Comparison of ENCODE assay signal across 27 cellular contexts in genomic region chr12:100303831-100304230, GRCh38. TPM values are rescaled to one million over a fixed set of nuclear protein-coding genes. Genes with fewer than 3 reads are reported as not detected.
"Had no signal": no experiment of that assay in that cellular context is flagged by ENCODE, and none has a peak within 500 bp of the region (broad histone marks: within the 10 kb centered on the region; RNA-seq: fewer than 3 reads in every experiment).

No MANE protein-coding gene starts in this region.

- H3K4me3 Mint-ChIP-seq: stimulated activated effector memory CD8-positive, alpha-beta T cell treated with anti-CD3 and anti-CD28 coated beads, Interleukin-12 subunit alpha, Interleukin-12 subunit beta, amount 100 ng/mL, for 72 hours; stimulated activated memory B cell treated with anti-CD40 and anti-IgM and Interleukin-4, amounts not matched to agents 10 μg/mL and 1 μg/mL and 100 μg/mL, for 72 hours; stimulated activated naive B cell treated with anti-CD40 and anti-IgM and Interleukin-4, amounts not matched to agents 10 μg/mL and 1 μg/mL and 100 μg/mL, for 72 hours; stimulated activated naive CD8-positive, alpha-beta T cell treated with anti-CD3 and anti-CD28 coated beads, Interleukin-15, amount 100 ng/mL, for 72 hours; stimulated activated naive CD8-positive, alpha-beta T cell treated with anti-CD3 and anti-CD28 coated beads, Interleukin-15, Interleukin-2, amounts not matched to agents 100 ng/mL and 50 ng/mL, for 24 hours; type B pancreatic cell had no signal

- H3K4me1 ChIP-seq: stomach, suprapubic skin, testis, thyroid gland, tibial artery, tibial nerve, transverse colon, upper lobe of left lung, upper lobe of right lung, vagina had no signal

- H3K4me3 ChIP-seq: stomach, suprapubic skin, testis, thoracic aorta, thyroid gland, tibial artery, tibial nerve, transverse colon, upper lobe of left lung, upper lobe of right lung, vagina had no signal

- H3K27me3 Mint-ChIP-seq: stimulated activated memory B cell treated with anti-CD40 and anti-IgM and Interleukin-4, amounts not matched to agents 10 μg/mL and 1 μg/mL and 100 μg/mL, for 72 hours; stimulated activated naive B cell treated with anti-CD40 and anti-IgM and Interleukin-4, amounts not matched to agents 10 μg/mL and 1 μg/mL and 100 μg/mL, for 72 hours; stimulated activated naive CD8-positive, alpha-beta T cell treated with anti-CD3 and anti-CD28 coated beads, Interleukin-15, amount 100 ng/mL, for 72 hours; stimulated activated naive CD8-positive, alpha-beta T cell treated with anti-CD3 and anti-CD28 coated beads, Interleukin-15, Interleukin-2, amounts not matched to agents 100 ng/mL and 50 ng/mL, for 24 hours; type B pancreatic cell had no signal

- H3K27ac Mint-ChIP-seq: stimulated activated effector memory CD8-positive, alpha-beta T cell treated with anti-CD3 and anti-CD28 coated beads, Interleukin-12 subunit alpha, Interleukin-12 subunit beta, amount 100 ng/mL, for 72 hours; stimulated activated memory B cell treated with anti-CD40 and anti-IgM and Interleukin-4, amounts not matched to agents 10 μg/mL and 1 μg/mL and 100 μg/mL, for 72 hours; stimulated activated naive B cell treated with anti-CD40 and anti-IgM and Interleukin-4, amounts not matched to agents 10 μg/mL and 1 μg/mL and 100 μg/mL, for 72 hours; stimulated activated naive CD8-positive, alpha-beta T cell treated with anti-CD3 and anti-CD28 coated beads, Interleukin-15, amount 100 ng/mL, for 72 hours; stimulated activated naive CD8-positive, alpha-beta T cell treated with anti-CD3 and anti-CD28 coated beads, Interleukin-15, Interleukin-2, amounts not matched to agents 100 ng/mL and 50 ng/mL, for 24 hours; type B pancreatic cell had no signal

- ATAC-seq: stimulated activated effector memory CD8-positive, alpha-beta T cell treated with anti-CD3 and anti-CD28 coated beads, Interleukin-12 subunit alpha, Interleukin-12 subunit beta, amount 100 ng/mL, for 72 hours; stimulated activated memory B cell treated with anti-CD40 and anti-IgM and Interleukin-4, amounts not matched to agents 10 μg/mL and 1 μg/mL and 100 μg/mL, for 72 hours; stimulated activated naive B cell treated with anti-CD40 and anti-IgM and Interleukin-4, amounts not matched to agents 10 μg/mL and 1 μg/mL and 100 μg/mL, for 72 hours; stimulated activated naive CD8-positive, alpha-beta T cell treated with anti-CD3 and anti-CD28 coated beads, Interleukin-15, amount 100 ng/mL, for 72 hours; stimulated activated naive CD8-positive, alpha-beta T cell treated with anti-CD3 and anti-CD28 coated beads, Interleukin-15, Interleukin-2, amounts not matched to agents 100 U/mL and 50 U/mL, for 24 hours; upper lobe of right lung had no signal

- H3K27me3 ChIP-seq: stomach, suprapubic skin, testis, thyroid gland, tibial artery, tibial nerve, transverse colon, upper lobe of left lung, upper lobe of right lung, vagina had no signal

- H3K27ac ChIP-seq: stomach, suprapubic skin, testis, thoracic aorta, thyroid gland, tibial artery, tibial nerve, transverse colon, upper lobe of left lung, upper lobe of right lung, vagina had no signal

- H3K9me3 ChIP-seq: suprapubic skin, testis, thyroid gland, tibial artery, upper lobe of left lung, upper lobe of right lung, vagina had no signal

- DNase-seq: stimulated activated CD4-positive, alpha-beta T cell treated with anti-CD3 and anti-CD28 coated beads, Interleukin-2, amount 100 ng/mL, for 48 hours; stimulated activated CD4-positive, alpha-beta T cell treated with anti-CD3 and anti-CD28 coated beads, Interleukin-4, amount 100 ng/mL, for 1 hour; stimulated activated CD4-positive, alpha-beta T cell treated with anti-CD3 and anti-CD28 coated beads, Interleukin-4, amount 100 ng/mL, for 24 hours; stimulated activated CD4-positive, alpha-beta T cell treated with anti-CD3 and anti-CD28 coated beads, Interleukin-4, amount 100 ng/mL, for 4 hours; stimulated activated CD8-positive, alpha-beta memory T cell treated with anti-CD3 and anti-CD28 coated beads, Interleukin-4, amount 100 ng/mL, for 48 hours; stimulated activated naive B cell treated with anti-CD40 and anti-IgM and Interleukin-4, amounts not matched to agents 10 μg/mL and 1 μg/mL and 100 μg/mL, for 72 hours; stimulated activated naive CD4-positive, alpha-beta T cell; stimulated activated naive CD4-positive, alpha-beta T cell treated with Interleukin-2 at 50 U/mL for 16 hours; stimulated activated naive CD8-positive, alpha-beta T cell treated with anti-CD3 and anti-CD28 coated beads, Interleukin-15, amount 100 ng/mL, for 72 hours; stimulated activated naive CD8-positive, alpha-beta T cell treated with anti-CD3 and anti-CD28 coated beads, Interleukin-15, Interleukin-2, amounts not matched to agents 100 U/mL and 50 U/mL, for 24 hours; stomach; substantia nigra; testis; thyroid gland; tibial artery; transverse colon; trophoblast cell; upper lobe of left lung; upper lobe of right lung had no signal

- H3K4me1 Mint-ChIP-seq: stimulated activated effector memory CD8-positive, alpha-beta T cell treated with anti-CD3 and anti-CD28 coated beads, Interleukin-12 subunit alpha, Interleukin-12 subunit beta, amount 100 ng/mL, for 72 hours; stimulated activated memory B cell treated with anti-CD40 and anti-IgM and Interleukin-4, amounts not matched to agents 10 μg/mL and 1 μg/mL and 100 μg/mL, for 72 hours; stimulated activated naive CD8-positive, alpha-beta T cell treated with anti-CD3 and anti-CD28 coated beads, Interleukin-15, amount 100 ng/mL, for 72 hours had no signal

RNA-seq across cellular contexts. Expression of gene DEPDC4, which starts 37.0 kb away (rescaled TPM):
- total RNA-seq: thoracic aorta, vagina had no signal

RNA-seq across cellular contexts. Expression of gene SLC17A8, which starts 53.0 kb away (rescaled TPM):
- total RNA-seq: thoracic aorta, thyroid gland, tibial nerve, vagina had no signal
- polyA plus RNA-seq: stomach had no signal
